Comparison of ENCODE assay signal across 1 cellular context in the genomic region with DNA sequence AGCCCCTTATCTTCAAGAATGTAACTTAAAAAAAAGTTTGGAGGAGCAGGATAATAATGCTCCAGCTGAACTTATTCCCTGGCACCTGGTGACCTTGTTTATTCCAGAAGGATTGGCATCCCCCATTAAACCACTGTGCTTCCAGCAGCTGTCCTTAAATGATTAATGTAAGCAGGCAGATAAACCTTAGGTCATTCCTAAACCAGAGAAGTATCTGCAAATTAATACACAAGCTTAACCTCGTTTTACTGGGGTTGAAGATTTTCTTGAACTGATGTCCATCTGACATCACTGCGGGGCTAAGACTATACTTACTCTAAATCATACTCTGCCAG.
TF ChIP-seq lines count a peak whose summit lies in the region.

No MANE protein-coding gene starts in this region.

TF ChIP-seq in GM12891, 5 proteins besides CTCF, POLR2A, EP300 and RAD21 (continued from another document):
- no peak for TF ChIP-seq SPI1 (IDR thresholded peaks at IDR 0.05; ENCODE audit: low read depth, low read length)
